Comparison of ENCODE assay signal across 2 cellular contexts in genomic region chr14:82720431-82720830, GRCh38.
A peak's percentile ranks its signal among the peaks of the same experiment; 100 is the strongest.
TF ChIP-seq lines count a peak whose summit lies in the region.

No MANE protein-coding gene starts in this region.

TF ChIP-seq in HEK293, 187 proteins besides CTCF, POLR2A, EP300 and RAD21 (continued from another document):
- TF ChIP-seq ZNF18 (tag by site-specific recombination; IDR thresholded peaks at IDR 0.05) (peak; percentile 34; the same call in 1 of the 2 replicates), ZFHX2 (tag by site-specific recombination; conservative IDR thresholded peaks at IDR 0.05) (peak; percentile 55), EGR2 (tag by site-specific recombination; IDR thresholded peaks at IDR 0.05; ENCODE audit: low read depth) (peak; percentile 38; the same call in 1 of the 2 replicates)

TF ChIP-seq in GM12878, 131 proteins besides CTCF, POLR2A, EP300 and RAD21 (continued from another document):
- TF ChIP-seq ZBTB40 (IDR thresholded peaks at IDR 0.05; ENCODE audit: borderline replicate concordance) (no peak), POLR2AphosphoS5 (IDR thresholded peaks at IDR 0.05; ENCODE audit: low read length) (no peak), SRF (IDR thresholded peaks at IDR 0.05; ENCODE audit: low read depth in 2 of 2, low read length in 2 of 2) (no peak), PRDM15 (CRISPR knock-in tag; IDR thresholded peaks at IDR 0.05) (no peak), CREM (IDR thresholded peaks at IDR 0.05; ENCODE audit: low read depth) (no peak), ELK1 (IDR thresholded peaks at IDR 0.05; ENCODE audit: low read depth, low read length) (no peak), SMAD5 (IDR thresholded peaks at IDR 0.05; ENCODE audit: low read depth) (no peak), ZSCAN29 (IDR thresholded peaks at IDR 0.05) (no peak), CBX3 (IDR thresholded peaks at IDR 0.05; ENCODE audit: borderline replicate concordance, low read depth) (no peak), IKZF2 (IDR thresholded peaks at IDR 0.05) (no peak)
